24 cellular contexts compared by ENCODE assay signal in genomic region chr1:231616667-231617066, GRCh38. TPM values are rescaled to one million over a fixed set of nuclear protein-coding genes. Genes with fewer than 3 reads are reported as not detected.
A peak's percentile ranks its signal among the peaks of the same experiment; 100 is the strongest.
DNase-seq lines count a peak whose midpoint lies in the region; ATAC-seq lines count a peak whose summit lies in the region.
"Had no signal": no experiment of that assay in that cellular context is flagged by ENCODE, and none has a peak within 500 bp of the region (broad histone marks: within the 10 kb centered on the region; RNA-seq: fewer than 3 reads in every experiment).

No MANE protein-coding gene starts in this region.

- H3K27ac Mint-ChIP-seq in activated naive CD4-positive, alpha-beta T cell treated with anti-CD3 and anti-CD28 coated beads, Interleukin-2, amount 50 U/mL, for 24 hours = peak overlapping the region; percentile 59
- H3K27ac Mint-ChIP-seq in activated naive CD4-positive, alpha-beta T cell treated with anti-CD3 and anti-CD28 coated beads, Interleukin-2, amount 10 ng/mL, durations not matched to agents 7 days and 5 days = no peak overlapping the region
- no peak overlapping the region for H3K27ac Mint-ChIP-seq in T-cell

- no peaks in the 10 kb centered on the region for H3K36me3 ChIP-seq in Karpas-422 (ENCODE audit: insufficient read depth, low read length)
- H3K36me3 ChIP-seq: SJCRH30 had no signal

- CTCF ChIA-PET in activated naive CD4-positive, alpha-beta T cell treated with anti-CD3 and anti-CD28 coated beads, Interleukin-2, amount 10 ng/mL, durations not matched to agents 7 days and 5 days (lab: Charles Lee) = interaction anchor here (0.9 to 2.0 kb wide), 2 partner anchors 9 to 14 kb away, joined by 4 to 5 read pairs; no protein-coding TSS in a partner anchor
- CTCF ChIA-PET in T-cell (lab: Charles Lee) = interaction anchor here in 1 of 2 donors (0.8 to 1.7 kb wide), 3 partner anchors 9 to 11 kb away, joined by 3 to 5 read pairs (median 3); no protein-coding TSS in a partner anchor

- H3K9me3 ChIP-seq in Karpas-422 (ENCODE audit: low read length) = no peaks in the 10 kb centered on the region
- H3K9me3 ChIP-seq: SJCRH30 had no signal

- DNase-seq in activated naive CD4-positive, alpha-beta T cell treated with anti-CD3 and anti-CD28 coated beads, Interleukin-2, amount 10 ng/mL, durations not matched to agents 7 days and 5 days = no peak
- DNase-seq in Karpas-422 (peak; percentile 30), myocyte (ENCODE audit: low read depth) (peak; percentile 60), T-cell (no peak), HPDE6-E6E7 (ENCODE audit: extremely low spot score) (no peak), SHP77 treated with DMSO at 0.1 percent for 48 hours (lab: John Stamatoyannopoulos, UW) (no peak)
- DNase-seq: 8988T; ACHN; CD4-positive, alpha-beta memory T cell; COR-L47; DMS53; KBM-7; MM.1S; NCI-H2029; NCI-H446; NCI-H524 treated with DMSO at 0.1 percent for 48 hours; NCI-H82; NK-92 treated with Interleukin-12 subunit alpha and Interleukin-12 subunit beta, amount 100 ng/mL, for 24 hours; PC-3; SJCRH30 had no signal

- no peaks in the 10 kb centered on the region for H3K27me3 Mint-ChIP-seq in activated naive CD4-positive, alpha-beta T cell treated with anti-CD3 and anti-CD28 coated beads, Interleukin-2, amount 50 U/mL, for 24 hours
- peaks cover 28% of the 10 kb centered on the region for H3K27me3 Mint-ChIP-seq in activated naive CD4-positive, alpha-beta T cell treated with anti-CD3 and anti-CD28 coated beads, Interleukin-2, amount 10 ng/mL, durations not matched to agents 7 days and 5 days
- H3K27me3 Mint-ChIP-seq in T-cell = peaks cover 4% of the 10 kb centered on the region in 2 donors

- H3K79me2 ChIP-seq in Karpas-422 (ENCODE audit: low read length) = no peaks in the 10 kb centered on the region

- H3K4me2 ChIP-seq in Karpas-422 (ENCODE audit: low read depth, low read length, poor library complexity, severe bottlenecking) = no peak overlapping the region

- no peaks in the 10 kb centered on the region for H3K9me2 ChIP-seq in Karpas-422 (replicated peaks; ENCODE audit: insufficient read depth, low read length)

- no peaks in the 10 kb centered on the region for H3K9me3 Mint-ChIP-seq in activated naive CD4-positive, alpha-beta T cell treated with anti-CD3 and anti-CD28 coated beads, Interleukin-2, amount 50 U/mL, for 24 hours
- H3K9me3 Mint-ChIP-seq in activated naive CD4-positive, alpha-beta T cell treated with anti-CD3 and anti-CD28 coated beads, Interleukin-2, amount 10 ng/mL, durations not matched to agents 7 days and 5 days = peaks cover 14% of the 10 kb centered on the region
- H3K9me3 Mint-ChIP-seq in T-cell = peaks cover 5 to 13% (median 6%) of the 10 kb centered on the region in 3 donors

- H2AFZ ChIP-seq in Karpas-422 (ENCODE audit: low read length) = no peak overlapping the region

- no peak overlapping the region for H3K27ac ChIP-seq in Karpas-422 (ENCODE audit: low read length)
- H3K27ac ChIP-seq: SJCRH30 had no signal

- H4K20me1 ChIP-seq in Karpas-422 (ENCODE audit: insufficient read depth, low read depth, low read length) = no peaks in the 10 kb centered on the region

- H3K36me3 Mint-ChIP-seq in activated naive CD4-positive, alpha-beta T cell treated with anti-CD3 and anti-CD28 coated beads, Interleukin-2, amount 50 U/mL, for 24 hours = peaks cover 1% of the 10 kb centered on the region
- peaks cover 16% of the 10 kb centered on the region for H3K36me3 Mint-ChIP-seq in activated naive CD4-positive, alpha-beta T cell treated with anti-CD3 and anti-CD28 coated beads, Interleukin-2, amount 10 ng/mL, durations not matched to agents 7 days and 5 days
- H3K36me3 Mint-ChIP-seq in T-cell = no peaks in the 10 kb centered on the region
- H3K36me3 Mint-ChIP-seq: CD4-positive, alpha-beta memory T cell had no signal

- H3K9ac ChIP-seq in Karpas-422 (ENCODE audit: low read length) = no peak overlapping the region

- peaks cover 3% of the 10 kb centered on the region; the same call in 1 of the 2 replicates for H3K27me3 ChIP-seq in Karpas-422 (ENCODE audit: low read length)
- H3K27me3 ChIP-seq: SJCRH30 had no signal

- no peak overlapping the region for H3K4me3 Mint-ChIP-seq in activated naive CD4-positive, alpha-beta T cell treated with anti-CD3 and anti-CD28 coated beads, Interleukin-2, amount 50 U/mL, for 24 hours
- H3K4me3 Mint-ChIP-seq in activated naive CD4-positive, alpha-beta T cell treated with anti-CD3 and anti-CD28 coated beads, Interleukin-2, amount 10 ng/mL, durations not matched to agents 7 days and 5 days = no peak overlapping the region
- H3K4me3 Mint-ChIP-seq in T-cell = no peak overlapping the region

- ATAC-seq in HG03520 (IDR thresholded peaks at IDR 0.05; ENCODE audit: unreplicated experiment) (no peak), T-cell (replicated peaks in 1 of 4) (no peak)
- ATAC-seq: HepG2, PC-3, SK-N-SH treated with all-trans-retinoic acid at 6 μM for 48 hours had no signal

- H3K4me1 ChIP-seq in Karpas-422 (ENCODE audit: low read length) = peaks cover 34% of the 10 kb centered on the region
- H3K4me1 ChIP-seq: SJCRH30 had no signal

- POLR2A ChIA-PET in T-cell (lab: Charles Lee) = interaction anchor here in 1 of 2 donors (0.7 to 1.0 kb wide), 2 partner anchors 9 to 48 kb away, joined by 3 to 4 read pairs; no protein-coding TSS in a partner anchor

- H3K4me3 ChIP-seq in Karpas-422 (ENCODE audit: low read length) = no peak overlapping the region
- H3K4me3 ChIP-seq: SJCRH30 had no signal

- H3K4me1 Mint-ChIP-seq in activated naive CD4-positive, alpha-beta T cell treated with anti-CD3 and anti-CD28 coated beads, Interleukin-2, amount 50 U/mL, for 24 hours = peaks cover 55% of the 10 kb centered on the region
- peaks cover 45% of the 10 kb centered on the region for H3K4me1 Mint-ChIP-seq in activated naive CD4-positive, alpha-beta T cell treated with anti-CD3 and anti-CD28 coated beads, Interleukin-2, amount 10 ng/mL, durations not matched to agents 7 days and 5 days
- peaks cover 43 to 61% (median 47%) of the 10 kb centered on the region in 3 donors for H3K4me1 Mint-ChIP-seq in T-cell

RNA-seq across cellular contexts. Expression of gene DISC1, which starts 9.9 kb away (rescaled TPM):
- 4.3 and 6.4 TPM in 2 replicates for total RNA-seq in Karpas-422 (2014; rRNA removed; shearing (Covaris generic); ENCODE audit: low replicate concordance)
- 3.6 and 5.2 TPM in 2 replicates for total RNA-seq in myocyte
- polyA plus RNA-seq in myocyte (2012) = 3.2 TPM
- total RNA-seq in T-cell = 10 to 100 TPM; 12.9 to 37.0 (median 14.6) TPM

Comparison
In these comparisons a context has a peak if more than half of its experiments do, and no peak if none do; other contexts are left out.
1. DNase-seq: peak in Karpas-422 (single experiment) and myocyte (single experiment); none in activated naive CD4-positive, alpha-beta T cell treated with anti-CD3 and anti-CD28 coated beads, Interleukin-2, amount 10 ng/mL, durations not matched to agents 7 days and 5 days (single experiment), T-cell (0 of 34), HPDE6-E6E7 (single experiment) and SHP77 treated with DMSO at 0.1 percent for 48 hours (single experiment).